In genomic region chr22:17036842-17037711, GRCh38 we compare ENCODE assay signal across 8 cellular contexts. TPM values are rescaled to one million over a fixed set of nuclear protein-coding genes. Genes with fewer than 3 reads are reported as not detected.
DNase-seq lines count a peak whose midpoint lies in the region; ATAC-seq, FAIRE-seq and TF ChIP-seq lines count a peak whose summit lies in the region.
"Not testable (repeated sequence)": the region's sequence is repeated elsewhere in the genome, so short reads cannot be mapped to it uniquely, and the experiment has no call there.
"Had no signal": no experiment of that assay in that cellular context is flagged by ENCODE, and none has a peak within 500 bp of the region (broad histone marks: within the 10 kb centered on the region; RNA-seq: fewer than 3 reads in every experiment).

No MANE protein-coding gene starts in this region.

- 0 out of 2 replicates have a peak, but pooled peaks have one; percentile 30 for TF ChIP-seq POLR2A in GM12878 (IDR thresholded peaks at IDR 0.05; ENCODE audit: low read depth, low read length)

- SMC1A ChIA-PET in GM12878 (lab: Charles Lee; ENCODE audit: uncharacterized antibody, unreplicated experiment), result not testable (repeated sequence)

- under 1% methylated on average over 32 of the region's 56 CpGs for WGBS in GM12878 (ENCODE audit: insufficient coverage, insufficient replicate concordance, low lambda C conversion rate, missing lambda C conversion rate)

- TSS peak; percentile 79 for BruUV-seq in GM12878 (replicated peaks; lab: Mats Ljungman, UMichigan)

- not testable (repeated sequence) for TF ChIP-seq CTCF in GM12875 (IDR thresholded peaks at IDR 0.05; ENCODE audit: borderline replicate concordance, insufficient read depth, low read depth, low read length); GM12878 (IDR thresholded peaks at IDR 0.05 in 2 of 3, conservative IDR thresholded peaks at IDR 0.05 in 1 of 3; ENCODE audit: control insufficient read depth in 2 of 3, extremely low read depth in 1 of 3, insufficient read depth in 1 of 3, low read depth in 3 of 3, low read length in 3 of 3)

- H3K4me3 ChIP-seq in GM12875 (ENCODE audit: low read depth, low read length) (peak overlapping the region; percentile 61), GM12878 (peak overlapping the region; percentile 60)

- H2AFZ ChIP-seq in GM12878 (ENCODE audit: control insufficient read depth, low read depth, low read length), result not testable (repeated sequence)

- not testable (repeated sequence) for H4K20me1 ChIP-seq in GM12878 (ENCODE audit: control insufficient read depth, insufficient read depth)

- H3K27ac ChIP-seq in GM12878 (ENCODE audit: control insufficient read depth, insufficient read depth), result peak overlapping the region; percentile 73

- CTCF ChIA-PET in GM12878 (lab: Yijun Ruan, JAX), result interaction anchor here (1.3 kb wide), 1 partner anchor 17 kb away, joined by 4 read pairs; no protein-coding TSS in a partner anchor

- intact Hi-C loops in GM12878 (cut with micrococcal nuclease; ENCODE audit: unreplicated experiment); Right ventricle myocardium superior (cut with DNase I): not testable (repeated sequence)

- H3K4me2 ChIP-seq in GM12878 (ENCODE audit: control insufficient read depth, insufficient read depth), result peak overlapping the region; percentile 30; the same call in 1 of the 2 replicates

- peaks cover 21% of the 10 kb centered on the region for H3K79me2 ChIP-seq in GM12878 (ENCODE audit: control insufficient read depth, insufficient read depth, low read length)

- not testable (repeated sequence) for H3K27me3 ChIP-seq in GM12878 (replicated peaks in 1 of 2; ENCODE audit: control insufficient read depth in 2 of 2, insufficient read depth in 2 of 2, low read length in 1 of 2)

- not testable (repeated sequence) for H3K4me1 ChIP-seq in GM12878 (ENCODE audit: control insufficient read depth, insufficient read depth, low read length)

- not testable (repeated sequence) for TF ChIP-seq EP300 in GM12878 (IDR thresholded peaks at IDR 0.05; ENCODE audit: borderline replicate concordance in 1 of 2, control insufficient read depth in 1 of 2, low read depth in 2 of 2, low read length in 2 of 2)

- FAIRE-seq in GM12878 (lab: Jason Lieb, UNC), result peak; percentile 18

- H3K9ac ChIP-seq in GM12878 (ENCODE audit: control insufficient read depth, insufficient read depth, low read length), result peak overlapping the region; percentile 68

- H3K9me3 ChIP-seq in GM12878 (replicated peaks; ENCODE audit: control insufficient read depth, insufficient read depth, low read length), result not testable (repeated sequence)

- TF ChIP-seq RAD21 in GM12878 (IDR thresholded peaks at IDR 0.05; ENCODE audit: insufficient read depth, low read depth, low read length), result not testable (repeated sequence)

- peak; percentile 59 for ATAC-seq in HG02588 (IDR thresholded peaks at IDR 0.05; ENCODE audit: unreplicated experiment)
- ATAC-seq in GM12878, result peak; percentile 91
- ATAC-seq in Right ventricle myocardium superior (ENCODE audit: poor library complexity), result peak; percentile 93

- in situ Hi-C loops in GM12878 (cut with MboI), result not testable (repeated sequence)

- DNase-seq in LHCN-M2 (ENCODE audit: low read depth) (peak; percentile 19), SKM-1 treated with dmso at 0.1 percent for 144 hours (lab: John Stamatoyannopoulos, UW; ENCODE audit: unreplicated experiment) (peak; percentile 11), Right ventricle myocardium superior (peak; percentile 45), pons (ENCODE audit: low spot score) (peak; percentile 26)
- DNase-seq in GM12878 (ENCODE audit: low read depth, low spot score), result not testable (repeated sequence)

- H3K36me3 ChIP-seq in GM12878 (ENCODE audit: control insufficient read depth in 2 of 2, insufficient read depth in 2 of 2, low read length in 1 of 2), result not testable (repeated sequence)

- RAD21 ChIA-PET in GM12878 (lab: Charles Lee; ENCODE audit: unreplicated experiment), result not testable (repeated sequence)

- POLR2A ChIA-PET in GM12878 (lab: Charles Lee), result not testable (repeated sequence)

TF ChIP-seq in GM12878, 131 proteins besides CTCF, POLR2A, EP300 and RAD21:
- TF ChIP-seq IKZF1 (conservative IDR thresholded peaks at IDR 0.05) (peak; percentile 28; the same call in 1 of the 2 replicates), NKRF (conservative IDR thresholded peaks at IDR 0.05) (0 out of 2 replicates have a peak, but pooled peaks have one; percentile 30)

RNA-seq across cellular contexts. Expression of gene GAB4, which starts 29.1 kb away (rescaled TPM):
- total RNA-seq in LHCN-M2 (2014; rRNA removed), result not detected in 2 replicates
- polyA plus RNA-seq in LHCN-M2 (2012), result not detected
- not detected in 2 replicates for total RNA-seq in GM12878 (2013; cell fraction: nucleolus; rRNA removed)
- total RNA-seq in GM12878 (2014; rRNA removed), result not detected in 2 replicates
- not detected in 2 replicates for total RNA-seq in GM12878 (2014; rRNA removed; fragmentation: Illumina TruSeq; extraction: Trizol)
- not detected in 2 replicates for total RNA-seq in GM12878 (2021)
- not detected for polyA plus RNA-seq in GM12878 (2011; ENCODE audit: low read depth)
- polyA plus RNA-seq in GM12878 (2011; rRNA removed), result not detected in 2 replicates
- polyA plus RNA-seq in GM12878 (2011; cell fraction: cytosol; rRNA removed), result not detected in 2 replicates
- not detected in 2 replicates for polyA plus RNA-seq in GM12878 (2011; cell fraction: nucleus; rRNA removed)
- polyA plus RNA-seq in GM12878 (2012), result not detected in 2 replicates
- not detected in 2 replicates for polyA plus RNA-seq in GM12878 (2014; fragmentation: Illumina TruSeq; extraction: Trizol)
- not detected for polyA plus RNA-seq in GM12878 (2014; fragmentation: Nextera tagmentation; extraction: Ambion mirVana)
- polyA plus RNA-seq in GM12878 (2014; rRNA removed), result not detected in 2 replicates
- polyA plus RNA-seq in GM12878 (2016; fragmentation: Nextera tagmentation; extraction: Ambion mirVana), result not detected
- polyA minus RNA-seq in GM12878 (2011; rRNA and poly(A)+ RNA removed), result not detected in 2 replicates
- polyA minus RNA-seq in GM12878 (2011; cell fraction: cytosol; rRNA and poly(A)+ RNA removed), result not detected in 2 replicates
- not detected in 2 replicates for polyA minus RNA-seq in GM12878 (2011; cell fraction: nucleus; rRNA and poly(A)+ RNA removed)
- not detected for total RNA-seq in Right ventricle myocardium superior
- total RNA-seq: osteocyte had no signal

RNA-seq across cellular contexts. Expression of gene IL17RA, which starts 47.7 kb away (rescaled TPM):
- 11.2 and 13.6 TPM in 2 replicates for total RNA-seq in LHCN-M2 (2014; rRNA removed)
- polyA plus RNA-seq in LHCN-M2 (2012), result 5.4 TPM
- total RNA-seq in GM12878 (2013; cell fraction: nucleolus; rRNA removed), result 22.3 and 23.4 TPM in 2 replicates
- total RNA-seq in GM12878 (2014; rRNA removed), result 3.8 and 4.2 TPM in 2 replicates
- 3.0 and 3.1 TPM in 2 replicates for total RNA-seq in GM12878 (2014; rRNA removed; fragmentation: Illumina TruSeq; extraction: Trizol)
- total RNA-seq in GM12878 (2021), result 9.4 and 10.2 TPM in 2 replicates
- polyA plus RNA-seq in GM12878 (2011; ENCODE audit: low read depth), result 3.0 TPM
- 5.9 and 9.9 TPM in 2 replicates for polyA plus RNA-seq in GM12878 (2011; rRNA removed)
- polyA plus RNA-seq in GM12878 (2011; cell fraction: cytosol; rRNA removed), result 9.3 and 11.0 TPM in 2 replicates
- polyA plus RNA-seq in GM12878 (2011; cell fraction: nucleus; rRNA removed), result 10.5 and 11.5 TPM in 2 replicates
- 5.1 and 5.8 TPM in 2 replicates for polyA plus RNA-seq in GM12878 (2012)
- polyA plus RNA-seq in GM12878 (2014; fragmentation: Illumina TruSeq; extraction: Trizol), result 3.8 and 5.1 TPM in 2 replicates
- polyA plus RNA-seq in GM12878 (2014; fragmentation: Nextera tagmentation; extraction: Ambion mirVana), result under 1 TPM; 0.71 to 0.75 TPM
- polyA plus RNA-seq in GM12878 (2014; rRNA removed), result 4.1 and 4.7 TPM in 2 replicates
- polyA plus RNA-seq in GM12878 (2016; fragmentation: Nextera tagmentation; extraction: Ambion mirVana), result 1 to 10 TPM; 6.4 to 9.7 TPM
- polyA minus RNA-seq in GM12878 (2011; rRNA and poly(A)+ RNA removed), result 11.2 and 13.5 TPM in 2 replicates
- polyA minus RNA-seq in GM12878 (2011; cell fraction: cytosol; rRNA and poly(A)+ RNA removed), result 3.1 and 3.5 TPM in 2 replicates
- polyA minus RNA-seq in GM12878 (2011; cell fraction: nucleus; rRNA and poly(A)+ RNA removed), result 7.9 and 11.6 TPM in 2 replicates
- total RNA-seq in Right ventricle myocardium superior, result 7.5 TPM
